17 cellular contexts compared by ENCODE assay signal in the genomic region with DNA sequence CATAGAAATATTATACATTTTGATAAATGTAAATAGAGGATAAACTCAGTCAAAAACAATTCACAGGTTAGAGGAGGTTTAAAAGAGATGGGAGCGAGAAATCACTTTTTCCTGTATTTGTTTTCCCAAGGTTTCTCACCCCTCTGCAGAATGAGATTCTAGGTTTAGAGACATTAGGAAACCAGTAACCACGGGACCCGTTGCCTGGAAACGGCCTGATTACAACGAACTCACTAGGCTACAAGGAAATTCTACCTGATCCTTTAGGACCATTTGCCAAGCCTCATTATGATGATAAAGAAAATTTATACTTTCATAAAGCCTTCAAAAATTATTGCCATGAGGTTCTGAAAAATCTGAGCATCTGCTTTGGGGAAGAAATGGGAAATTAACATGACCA.
A peak's percentile ranks its signal among the peaks of the same experiment; 100 is the strongest.
DNase-seq lines count a peak whose midpoint lies in the region; TF ChIP-seq lines count a peak whose summit lies in the region.
"Had no signal": no experiment of that assay in that cellular context is flagged by ENCODE, and none has a peak within 500 bp of the region (broad histone marks: within the 10 kb centered on the region; RNA-seq: fewer than 3 reads in every experiment).

No MANE protein-coding gene starts in this region.

- no peak overlapping the region for H3K4me3 Mint-ChIP-seq in nephron
- H3K4me3 Mint-ChIP-seq in Calu3 (ENCODE audit: low read depth, unreplicated experiment) = no peak overlapping the region
- H3K4me3 Mint-ChIP-seq: nephron progenitor cell; stimulated activated naive CD8-positive, alpha-beta T cell treated with anti-CD3 and anti-CD28 coated beads, Interleukin-15, Interleukin-2, amounts not matched to agents 100 ng/mL and 50 ng/mL, for 24 hours; T-helper 2 cell treated with Interferon-gamma antibody and Interleukin-4, amounts not matched to agents 5 μg/mL and 100 μg/mL, for 36 hours had no signal

- H3K36me3 Mint-ChIP-seq in nephron (ENCODE audit: low read depth) (no peaks in the 10 kb centered on the region), Calu3 (ENCODE audit: insufficient read depth, unreplicated experiment) (no peaks in the 10 kb centered on the region)

- DNase-seq in DMS79 treated with DMSO at 0.1 percent for 48 hours (lab: John Stamatoyannopoulos, UW) (peak; percentile 19), DMS79 (lab: John Stamatoyannopoulos, UW) (no peak), NCI-H1417 treated with DMSO at 0.1 percent for 48 hours (lab: John Stamatoyannopoulos, UW) (peak; percentile 14), NCI-H69 (lab: John Stamatoyannopoulos, UW) (peak; percentile 87), Calu3 (no peak), HCEC 1CT (no peak)
- no peak for DNase-seq in stimulated activated CD4-positive, alpha-beta T cell treated with anti-CD3 and anti-CD28 coated beads, Interleukin-12 subunit alpha, Interleukin-12 subunit beta, amount 100 ng/mL, for 4 hours
- DNase-seq: 8988T; activated CD4-positive, alpha-beta T cell treated with anti-CD3 and anti-CD28 coated beads for 1 hour; activated CD8-positive, alpha-beta memory T cell treated with anti-CD3 and anti-CD28 coated beads, Interleukin-2, amount 50 U/mL, for 4 hours; activated naive CD4-positive, alpha-beta T cell; KBM-7; nephron progenitor cell; OCI-M1 had no signal

- no TSS peak for BruUV-seq in Calu3 (replicated peaks; lab: Mats Ljungman, UMichigan)

- H3K4me1 Mint-ChIP-seq in nephron (peaks cover 28% of the 10 kb centered on the region), Calu3 (ENCODE audit: low read depth, unreplicated experiment) (no peaks in the 10 kb centered on the region)

- CTCF ChIA-PET in Calu3 (lab: Charles Lee) = no interaction called here

- intact Hi-C loops in Calu3 (cut with micrococcal nuclease; ENCODE audit: unreplicated experiment) = no loop called here

- H3K27ac Mint-ChIP-seq in nephron = peak overlapping the region in 2 of 3 experiments; percentile 8 to 33
- no peak overlapping the region for H3K27ac Mint-ChIP-seq in Calu3 (ENCODE audit: unreplicated experiment)
- H3K27ac Mint-ChIP-seq: stimulated activated naive CD8-positive, alpha-beta T cell treated with anti-CD3 and anti-CD28 coated beads, Interleukin-15, Interleukin-2, amounts not matched to agents 100 ng/mL and 50 ng/mL, for 24 hours; T-helper 2 cell treated with Interferon-gamma antibody and Interleukin-4, amounts not matched to agents 5 μg/mL and 100 μg/mL, for 36 hours had no signal

- no peak for TF ChIP-seq CTCF in nephron (IDR thresholded peaks at IDR 0.05; ENCODE audit: unreplicated experiment in 3 of 3)
- TF ChIP-seq CTCF in Calu3 (IDR thresholded peaks at IDR 0.05; ENCODE audit: unreplicated experiment) = no peak

- H3K27me3 Mint-ChIP-seq in nephron (ENCODE audit: low read depth) (no peaks in the 10 kb centered on the region), Calu3 (ENCODE audit: unreplicated experiment) (no peaks in the 10 kb centered on the region)
- H3K27me3 Mint-ChIP-seq: stimulated activated naive CD8-positive, alpha-beta T cell treated with anti-CD3 and anti-CD28 coated beads, Interleukin-15, Interleukin-2, amounts not matched to agents 100 ng/mL and 50 ng/mL, for 24 hours had no signal

- H3K9me3 Mint-ChIP-seq in nephron (no peaks in the 10 kb centered on the region), Calu3 (ENCODE audit: low read depth, unreplicated experiment) (no peaks in the 10 kb centered on the region)
- H3K9me3 Mint-ChIP-seq: nephron progenitor cell had no signal

Comparison
In these comparisons a context has a peak if more than half of its experiments do, and no peak if none do; other contexts are left out.
1. DNase-seq: peak in DMS79 treated with DMSO at 0.1 percent for 48 hours (single experiment), NCI-H1417 treated with DMSO at 0.1 percent for 48 hours (single experiment) and NCI-H69 (single experiment); none in DMS79 (single experiment), Calu3 (single experiment), HCEC 1CT (single experiment) and stimulated activated CD4-positive, alpha-beta T cell treated with anti-CD3 and anti-CD28 coated beads, Interleukin-12 subunit alpha, Interleukin-12 subunit beta, amount 100 ng/mL, for 4 hours (single experiment).